ENCODE assay signal across 10 cellular contexts in genomic region chr19:49594157-49595005, GRCh38. TPM values are rescaled to one million over a fixed set of nuclear protein-coding genes. Genes with fewer than 3 reads are reported as not detected.
A peak's percentile ranks its signal among the peaks of the same experiment; 100 is the strongest.
DNase-seq lines count a peak whose midpoint lies in the region; TF ChIP-seq lines count a peak whose summit lies in the region.
"Had no signal": no experiment of that assay in that cellular context is flagged by ENCODE, and none has a peak within 500 bp of the region (broad histone marks: within the 10 kb centered on the region; RNA-seq: fewer than 3 reads in every experiment).

No MANE protein-coding gene starts in this region.

- H3K79me2 ChIP-seq in mammary epithelial cell (ENCODE audit: insufficient read depth, low read length) (peaks cover 69% of the 10 kb centered on the region), neural cell (replicated peaks; ENCODE audit: insufficient read depth, low read length) (peaks cover 27% of the 10 kb centered on the region)

- CTCF ChIA-PET in mammary epithelial cell (lab: Charles Lee; ENCODE audit: low non-redundant PET): no interaction called here

- DNase-seq in mammary epithelial cell (no peak), putamen (ENCODE audit: low spot score) (no peak), NCI-H187 (lab: John Stamatoyannopoulos, UW) (no peak), HCEC 1CT (no peak), RKO (ENCODE audit: low spot score) (no peak)
- DNase-seq: DMS79, NCI-H1417 treated with DMSO at 0.1 percent for 48 hours had no signal

- no peak for TF ChIP-seq RAD21 in neural cell (conservative IDR thresholded peaks at IDR 0.05)

- H3K4me3 Mint-ChIP-seq in IgD-negative memory B cell: peak overlapping the region in 3 of 4 donors; percentile 15 to 80 (median 57)

- H2AFZ ChIP-seq in mammary epithelial cell (ENCODE audit: low read depth, low read length) (no peak overlapping the region), neural cell (ENCODE audit: low read depth, low read length) (no peak overlapping the region)

- dilution Hi-C loops in mammary epithelial cell (cut with HindIII; ENCODE audit: low sequenced_read_pairs): no loop called here

- H3K27ac ChIP-seq in BLaER1 treated with 17β-estradiol and CSF1 and Interleukin-3, amounts not matched to agents 10 nM and 100 nM: peak overlapping the region in 2 of 11 experiments; percentile 41 to 66; a peak in 4 of 22 replicates
- no peak overlapping the region for H3K27ac ChIP-seq in mammary epithelial cell (ENCODE audit: insufficient read depth, low read depth, low read length)
- H3K27ac ChIP-seq in neural cell (ENCODE audit: low read length): peak overlapping the region; percentile 48

- intact Hi-C loops in mammary epithelial cell (cut with micrococcal nuclease): no loop called here

- H3K27me3 Mint-ChIP-seq in IgD-negative memory B cell: no peaks in the 10 kb centered on the region

- H4K20me1 ChIP-seq in BLaER1 treated with 17β-estradiol and CSF1 and Interleukin-3, amounts not matched to agents 10 nM and 100 nM: peaks cover 31 to 75% (median 62%) of the 10 kb centered on the region in 11 experiments; a peak in 21 of 22 replicates
- H4K20me1 ChIP-seq in mammary epithelial cell (ENCODE audit: insufficient read depth, low read length) (peaks cover 3% of the 10 kb centered on the region), neural cell (ENCODE audit: insufficient read depth) (no peaks in the 10 kb centered on the region)

- in situ Hi-C loops in mammary epithelial cell (cut with MboI; ENCODE audit: low sequenced_read_pairs in 2 of 2): no loop called here

- no peaks in the 10 kb centered on the region for H3F3A ChIP-seq in neural cell (ENCODE audit: insufficient read depth, low read length, poor library complexity, severe bottlenecking)

- peaks cover 8 to 29% (median 12%) of the 10 kb centered on the region in 10 experiments; a peak in 19 of 20 replicates for H3K4me1 ChIP-seq in BLaER1 treated with 17β-estradiol and CSF1 and Interleukin-3, amounts not matched to agents 10 nM and 100 nM
- peaks cover 13% of the 10 kb centered on the region for H3K4me1 ChIP-seq in mammary epithelial cell (ENCODE audit: insufficient read depth, low read length)

- peaks cover 48 to 57% (median 53%) of the 10 kb centered on the region in 11 experiments for H3K36me3 ChIP-seq in BLaER1 treated with 17β-estradiol and CSF1 and Interleukin-3, amounts not matched to agents 10 nM and 100 nM
- peaks cover 9% of the 10 kb centered on the region for H3K36me3 ChIP-seq in mammary epithelial cell (ENCODE audit: insufficient read depth, low read length)
- no peaks in the 10 kb centered on the region for H3K36me3 ChIP-seq in neural cell (ENCODE audit: insufficient read depth, low read length)

- H3K4me1 Mint-ChIP-seq in IgD-negative memory B cell: peaks cover 10 to 22% (median 18%) of the 10 kb centered on the region in 3 donors

- H3K27ac Mint-ChIP-seq in IgD-negative memory B cell: peak overlapping the region in 2 of 3 donors; percentile 87 to 92

- TF ChIP-seq CTCF in mammary epithelial cell (conservative IDR thresholded peaks at IDR 0.05 in 1 of 2, IDR thresholded peaks at IDR 0.05 in 1 of 2; ENCODE audit: extremely low read depth in 1 of 2, insufficient read depth in 1 of 2, low read depth in 1 of 2, low read length in 2 of 2): no peak
- no peak for TF ChIP-seq CTCF in neural cell (IDR thresholded peaks at IDR 0.05; ENCODE audit: poor library complexity, severe bottlenecking)

- H3K9ac ChIP-seq in BLaER1 treated with 17β-estradiol and CSF1 and Interleukin-3, amounts not matched to agents 10 nM and 100 nM: peak overlapping the region in 3 of 11 experiments; percentile 23 to 44 (median 35); a peak in 2 of 22 replicates
- H3K9ac ChIP-seq in mammary epithelial cell (ENCODE audit: insufficient read depth, low read length) (no peak overlapping the region), neural cell (ENCODE audit: low read length) (peak overlapping the region; percentile 27)

- no peaks in the 10 kb centered on the region for H3K9me3 ChIP-seq in BLaER1 treated with 17β-estradiol and CSF1 and Interleukin-3, amounts not matched to agents 10 nM and 100 nM (replicated peaks in 1 of 11)
- H3K9me3 ChIP-seq in mammary epithelial cell (replicated peaks; ENCODE audit: insufficient read depth, low read length) (no peaks in the 10 kb centered on the region), neural cell (ENCODE audit: low read length) (no peaks in the 10 kb centered on the region)

- no peaks in the 10 kb centered on the region for H3K27me3 ChIP-seq in BLaER1 treated with 17β-estradiol and CSF1 and Interleukin-3, amounts not matched to agents 10 nM and 100 nM
- H3K27me3 ChIP-seq in mammary epithelial cell (ENCODE audit: insufficient read depth, low read length) (no peaks in the 10 kb centered on the region), neural cell (ENCODE audit: insufficient read depth, low read depth, low read length) (no peaks in the 10 kb centered on the region)

- 90% methylated on average over 11 of the region's 36 CpGs for WGBS in mammary epithelial cell (ENCODE audit: low coverage, missing lambda C conversion rate)

- H3K36me3 Mint-ChIP-seq in IgD-negative memory B cell: no peaks in the 10 kb centered on the region

- no peak for TF ChIP-seq EP300 in neural cell (conservative IDR thresholded peaks at IDR 0.05; ENCODE audit: poor library complexity, severe bottlenecking)

- H3K4me2 ChIP-seq in BLaER1 treated with 17β-estradiol and CSF1 and Interleukin-3, amounts not matched to agents 10 nM and 100 nM: peak overlapping the region; percentile 92 to 100 (median 98)
- H3K4me2 ChIP-seq in mammary epithelial cell (ENCODE audit: insufficient read depth, low read depth, low read length): peak overlapping the region; percentile 74
- H3K4me2 ChIP-seq in neural cell (ENCODE audit: low read length): peak overlapping the region; percentile 41

- BruUV-seq in mammary epithelial cell (replicated peaks; lab: Mats Ljungman, UMichigan): no TSS peak

- H3K4me3 ChIP-seq in BLaER1 treated with 17β-estradiol and CSF1 and Interleukin-3, amounts not matched to agents 10 nM and 100 nM: peak overlapping the region in 4 of 10 experiments; percentile 87 to 94 (median 92); a peak in 3 of 20 replicates
- no peak overlapping the region for H3K4me3 ChIP-seq in mammary epithelial cell (replicated peaks in 1 of 3; ENCODE audit: insufficient read depth in 1 of 3, low read depth in 2 of 3, low read length in 3 of 3)
- peak overlapping the region; percentile 95 for H3K4me3 ChIP-seq in neural cell (ENCODE audit: low read length)

- no peaks in the 10 kb centered on the region for H3K9me3 Mint-ChIP-seq in IgD-negative memory B cell

- no peaks in the 10 kb centered on the region for H3K9me2 ChIP-seq in neural cell (ENCODE audit: insufficient read depth, low read length)

TF ChIP-seq in neural cell, 6 proteins besides CTCF, POLR2A, EP300 and RAD21 (continues in another document):
- TF ChIP-seq POLR2AphosphoS5 (IDR thresholded peaks at IDR 0.05): no peak
- no peak for TF ChIP-seq SMC3 (conservative IDR thresholded peaks at IDR 0.05; ENCODE audit: poor library complexity)
- no peak for TF ChIP-seq MXI1 (conservative IDR thresholded peaks at IDR 0.05; ENCODE audit: poor library complexity, severe bottlenecking)
- TF ChIP-seq, protein P1, sequence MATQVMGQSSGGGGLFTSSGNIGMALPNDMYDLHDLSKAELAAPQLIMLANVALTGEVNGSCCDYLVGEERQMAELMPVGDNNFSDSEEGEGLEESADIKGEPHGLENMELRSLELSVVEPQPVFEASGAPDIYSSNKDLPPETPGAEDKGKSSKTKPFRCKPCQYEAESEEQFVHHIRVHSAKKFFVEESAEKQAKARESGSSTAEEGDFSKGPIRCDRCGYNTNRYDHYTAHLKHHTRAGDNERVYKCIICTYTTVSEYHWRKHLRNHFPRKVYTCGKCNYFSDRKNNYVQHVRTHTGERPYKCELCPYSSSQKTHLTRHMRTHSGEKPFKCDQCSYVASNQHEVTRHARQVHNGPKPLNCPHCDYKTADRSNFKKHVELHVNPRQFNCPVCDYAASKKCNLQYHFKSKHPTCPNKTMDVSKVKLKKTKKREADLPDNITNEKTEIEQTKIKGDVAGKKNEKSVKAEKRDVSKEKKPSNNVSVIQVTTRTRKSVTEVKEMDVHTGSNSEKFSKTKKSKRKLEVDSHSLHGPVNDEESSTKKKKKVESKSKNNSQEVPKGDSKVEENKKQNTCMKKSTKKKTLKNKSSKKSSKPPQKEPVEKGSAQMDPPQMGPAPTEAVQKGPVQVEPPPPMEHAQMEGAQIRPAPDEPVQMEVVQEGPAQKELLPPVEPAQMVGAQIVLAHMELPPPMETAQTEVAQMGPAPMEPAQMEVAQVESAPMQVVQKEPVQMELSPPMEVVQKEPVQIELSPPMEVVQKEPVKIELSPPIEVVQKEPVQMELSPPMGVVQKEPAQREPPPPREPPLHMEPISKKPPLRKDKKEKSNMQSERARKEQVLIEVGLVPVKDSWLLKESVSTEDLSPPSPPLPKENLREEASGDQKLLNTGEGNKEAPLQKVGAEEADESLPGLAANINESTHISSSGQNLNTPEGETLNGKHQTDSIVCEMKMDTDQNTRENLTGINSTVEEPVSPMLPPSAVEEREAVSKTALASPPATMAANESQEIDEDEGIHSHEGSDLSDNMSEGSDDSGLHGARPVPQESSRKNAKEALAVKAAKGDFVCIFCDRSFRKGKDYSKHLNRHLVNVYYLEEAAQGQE (IDR thresholded peaks at IDR 0.05; ENCODE audit: borderline replicate concordance): no peak
- no peak for TF ChIP-seq EZH2 (IDR thresholded peaks at IDR 0.05; ENCODE audit: borderline replicate concordance, insufficient read depth, low read length, poor library complexity, severe bottlenecking)

RNA-seq across cellular contexts. Expression of gene PRR12, which starts 3.4 kb away (rescaled TPM):
- 0.70 TPM for polyA plus RNA-seq in IgD-negative memory B cell
- 10 to 100 TPM in 1 of 2 donors, 1 to 10 TPM in 1; 3.5 to 23.0 TPM for total RNA-seq in mammary epithelial cell
- polyA plus RNA-seq in mammary epithelial cell: 0.91 TPM
- 7.4 TPM for polyA minus RNA-seq in mammary epithelial cell
- 1.2 and 1.7 TPM in 2 replicates for polyA plus RNA-seq in neural cell
- polyA minus RNA-seq in neural cell: 6.3 and 8.3 TPM in 2 replicates

RNA-seq across cellular contexts. Expression of gene PRRG2, which starts 13.3 kb away (rescaled TPM):
- polyA plus RNA-seq in IgD-negative memory B cell (0.26 TPM), mammary epithelial cell (7.0 TPM), neural cell (not detected in 2 replicates)
- 10 to 100 TPM; 14.3 to 14.7 TPM for total RNA-seq in mammary epithelial cell
- polyA minus RNA-seq in mammary epithelial cell (not detected), neural cell (0.69 and 2.2 TPM in 2 replicates)

RNA-seq across cellular contexts. Expression of gene NOSIP, which starts 14.0 kb away (rescaled TPM):
- polyA plus RNA-seq in IgD-negative memory B cell (144 TPM), mammary epithelial cell (59.7 TPM), neural cell (129 and 153 TPM in 2 replicates)
- total RNA-seq in mammary epithelial cell: 10 to 100 TPM; 43.6 to 50.7 TPM
- polyA minus RNA-seq in mammary epithelial cell (20.9 TPM), neural cell (60.0 and 71.6 TPM in 2 replicates)

RNA-seq across cellular contexts. Expression of gene RRAS, which starts 45.6 kb away (rescaled TPM):
- polyA plus RNA-seq in IgD-negative memory B cell: 18.4 TPM
- total RNA-seq in mammary epithelial cell: 10 to 100 TPM; 20.5 to 84.2 TPM
- polyA plus RNA-seq in mammary epithelial cell: 120 TPM
- polyA minus RNA-seq in mammary epithelial cell: 50.6 TPM
- polyA plus RNA-seq in neural cell: 1.2 TPM in 1 of 2 replicates, not detected in the other
- 0.73 TPM in 1 of 2 replicates, not detected in the other for polyA minus RNA-seq in neural cell

RNA-seq across cellular contexts. Expression of gene SCAF1, which starts 47.6 kb away (rescaled TPM):
- polyA plus RNA-seq in IgD-negative memory B cell: 3.4 TPM
- 10 to 100 TPM; 24.2 to 91.5 TPM for total RNA-seq in mammary epithelial cell
- 22.1 TPM for polyA plus RNA-seq in mammary epithelial cell
- polyA minus RNA-seq in mammary epithelial cell: 13.4 TPM
- 11.9 and 12.8 TPM in 2 replicates for polyA plus RNA-seq in neural cell
- polyA minus RNA-seq in neural cell: 24.8 and 30.4 TPM in 2 replicates

Comparison
In these comparisons a context has a peak if more than half of its experiments do, and no peak if none do; other contexts are left out.
1. H3K4me2 ChIP-seq: peak in every context shown above with its lines; median percentile 98 in BLaER1 treated with 17β-estradiol and CSF1 and Interleukin-3, amounts not matched to agents 10 nM and 100 nM; 74 in mammary epithelial cell; 41 in neural cell.